ENCODE assay signal across 13 cellular contexts in genomic region chr2:129734343-129735034, GRCh38.
DNase-seq lines count a peak whose midpoint lies in the region; ATAC-seq and TF ChIP-seq lines count a peak whose summit lies in the region.
"Had no signal": no experiment of that assay in that cellular context is flagged by ENCODE, and none has a peak within 500 bp of the region (broad histone marks: within the 10 kb centered on the region; RNA-seq: fewer than 3 reads in every experiment).

No MANE protein-coding gene starts in this region.

- no peak overlapping the region for H4K91ac ChIP-seq in neuronal stem cell (ENCODE audit: low read depth, low read length, poor library complexity)

- H3K4me1 ChIP-seq in heart left ventricle (no peaks in the 10 kb centered on the region), neuronal stem cell (ENCODE audit: control insufficient read depth in 2 of 2, insufficient read depth in 1 of 2, low read depth in 1 of 2, low read length in 2 of 2) (peaks cover 0 to 3% of the 10 kb centered on the region in 2 donors)

- H3K79me1 ChIP-seq in neuronal stem cell (ENCODE audit: low read depth, low read length) = no peaks in the 10 kb centered on the region

- intact Hi-C loops in cardiac septum (cut with DNase I) (no loop called here), heart left ventricle (cut with DNase I) (no loop called here)

- no peak overlapping the region for H3K23ac ChIP-seq in neuronal stem cell (ENCODE audit: low read depth, low read length, poor library complexity)

- H2BK120ac ChIP-seq in neuronal stem cell (ENCODE audit: low read depth, low read length) = no peak overlapping the region

- peak overlapping the region; percentile 0 for H3K18ac ChIP-seq in neuronal stem cell (ENCODE audit: low read length)

- no peak overlapping the region for H3K4me3 ChIP-seq in heart left ventricle
- H3K4me3 ChIP-seq in neuronal stem cell (ENCODE audit: low read length in 2 of 2) = no peak overlapping the region
- H3K4me3 ChIP-seq in H7 (ENCODE audit: insufficient read depth, low read depth, low read length) = no peak overlapping the region

- H2BK15ac ChIP-seq in neuronal stem cell (ENCODE audit: low read length) = no peak overlapping the region

- H3K9ac ChIP-seq in neuronal stem cell (ENCODE audit: low read depth, low read length, poor library complexity) = no peak overlapping the region

- H3K9me3 ChIP-seq in heart left ventricle = no peaks in the 10 kb centered on the region
- peaks cover 0 to 7% of the 10 kb centered on the region in 2 donors for H3K9me3 ChIP-seq in neuronal stem cell (replicated peaks in 1 of 2; ENCODE audit: control insufficient read depth in 2 of 2, insufficient read depth in 1 of 2, low read depth in 1 of 2, low read length in 2 of 2)

- H3K27ac ChIP-seq in heart left ventricle = no peak overlapping the region
- no peak overlapping the region for H3K27ac ChIP-seq in neuronal stem cell (replicated peaks; ENCODE audit: low read length)

- no peak overlapping the region for H2BK5ac ChIP-seq in neuronal stem cell (ENCODE audit: low read length)

- no peak for ATAC-seq in heart left ventricle

- no peaks in the 10 kb centered on the region for H3K27me3 ChIP-seq in heart left ventricle
- H3K27me3 ChIP-seq in neuronal stem cell (ENCODE audit: control insufficient read depth in 3 of 3, insufficient read depth in 3 of 3, low read depth in 1 of 3, low read length in 3 of 3) = no peaks in the 10 kb centered on the region
- H3K27me3 ChIP-seq in H7 (ENCODE audit: control insufficient read depth, insufficient read depth, low read length) = no peaks in the 10 kb centered on the region

- WGBS in heart left ventricle, 4 donors = 88 to 93% (median 88%) methylated on average over 10 of the region's 10 CpGs
- whole genome bisulfite sequencing in neuronal stem cell (ENCODE audit: extremely low coverage in 2 of 2, insufficient read length in 2 of 2, insufficient replicate concordance in 1 of 2), 2 donors = no CpG with 5 or more reads among the region's 10 CpGs

- H3K36me3 ChIP-seq in heart left ventricle (no peaks in the 10 kb centered on the region), neuronal stem cell (replicated peaks in 1 of 2; ENCODE audit: control insufficient read depth in 2 of 2, insufficient read depth in 2 of 2, low read length in 2 of 2) (no peaks in the 10 kb centered on the region), H7 (replicated peaks; ENCODE audit: control insufficient read depth, insufficient read depth, low read length) (no peaks in the 10 kb centered on the region)

- no peak overlapping the region for H2AFZ ChIP-seq in neuronal stem cell (ENCODE audit: low read length)

- H2AK5ac ChIP-seq in neuronal stem cell (ENCODE audit: low read depth, low read length) = peak overlapping the region; percentile 3

- H3K4me2 ChIP-seq in neuronal stem cell (ENCODE audit: insufficient read depth, low read length, poor library complexity, severe bottlenecking) = no peak overlapping the region

- peak; percentile 29 for DNase-seq in cardiac septum (ENCODE audit: low spot score)
- DNase-seq in heart left ventricle = no peak
- peak; percentile 25 for DNase-seq in ecto neural progenitor cell (ENCODE audit: low spot score)
- DNase-seq in neuronal stem cell (ENCODE audit: low spot score) = no peak
- no peak for DNase-seq in H7
- no peak for DNase-seq in NCI-H1048 (lab: John Stamatoyannopoulos, UW)
- DNase-seq in central memory CD4-positive, alpha-beta T cell = no peak
- DNase-seq: CD8-positive, alpha-beta memory T cell; DMS53; GF-D8; GOT3; HCEC 1CT; HFFc6 had no signal

- no peak overlapping the region for H3K4ac ChIP-seq in neuronal stem cell (ENCODE audit: low read length)

- H4K8ac ChIP-seq in neuronal stem cell (ENCODE audit: low read depth, low read length) = no peak overlapping the region

- no peak for TF ChIP-seq POLR2A in heart left ventricle (IDR thresholded peaks at IDR 0.05)

- TF ChIP-seq CTCF in heart left ventricle (IDR thresholded peaks at IDR 0.05) = no peak

- no peak overlapping the region for H3K14ac ChIP-seq in neuronal stem cell (ENCODE audit: low read length)

- H2BK12ac ChIP-seq in neuronal stem cell (ENCODE audit: low read length) = no peak overlapping the region

Comparison
In these comparisons a context has a peak if more than half of its experiments do, and no peak if none do; other contexts are left out.
1. DNase-seq: peak in cardiac septum (single experiment) and ecto neural progenitor cell (single experiment); none in heart left ventricle (0 of 5), neuronal stem cell (single experiment), H7 (single experiment), NCI-H1048 (single experiment) and central memory CD4-positive, alpha-beta T cell (single experiment).